Comparison of ENCODE assay signal across 8 cellular contexts in genomic region chr2:111425789-111426201, GRCh38.
DNase-seq lines count a peak whose midpoint lies in the region; ATAC-seq, FAIRE-seq and TF ChIP-seq lines count a peak whose summit lies in the region.
"Not testable (repeated sequence)": the region's sequence is repeated elsewhere in the genome, so short reads cannot be mapped to it uniquely, and the experiment has no call there.

No MANE protein-coding gene starts in this region.

- H3K9me3 Mint-ChIP-seq in CD4-positive, CD25-positive, alpha-beta regulatory T cell; T-cell; activated CD8-positive, alpha-beta T cell treated with anti-CD3 and anti-CD28 coated beads for 36 hours: not testable (repeated sequence)

- not testable (repeated sequence) for TF ChIP-seq EP300 in GM12878 (IDR thresholded peaks at IDR 0.05; ENCODE audit: borderline replicate concordance in 1 of 2, control insufficient read depth in 1 of 2, low read depth in 2 of 2, low read length in 2 of 2)

- DNase-seq in CD4-positive, CD25-positive, alpha-beta regulatory T cell = peak in 1 of 3 donors; percentile 42
- DNase-seq in T-cell; GM12878 (ENCODE audit: low read depth, low spot score): not testable (repeated sequence)
- DNase-seq in activated CD8-positive, alpha-beta T cell treated with anti-CD3 and anti-CD28 coated beads for 36 hours = peak; percentile 49
- peak; percentile 66 for DNase-seq in activated effector memory CD4-positive, alpha-beta T cell treated with anti-CD3 and anti-CD28 coated beads, Interleukin-2, amount 50 U/mL, for 16 hours
- peak; percentile 52 for DNase-seq in stimulated activated CD4-positive, alpha-beta T cell treated with anti-CD3 and anti-CD28 coated beads, Interleukin-4, amount 100 ng/mL, for 24 hours

- not testable (repeated sequence) for H4K20me1 ChIP-seq in GM12878 (ENCODE audit: control insufficient read depth, insufficient read depth)

- not testable (repeated sequence) for H3K9ac ChIP-seq in GM12878 (ENCODE audit: control insufficient read depth, insufficient read depth, low read length)

- H3K4me3 Mint-ChIP-seq in CD4-positive, CD25-positive, alpha-beta regulatory T cell = peak overlapping the region in 2 of 4 donors; percentile 27 to 32
- H3K4me3 Mint-ChIP-seq in T-cell; activated CD8-positive, alpha-beta T cell treated with anti-CD3 and anti-CD28 coated beads for 36 hours: not testable (repeated sequence)

- H3K27ac Mint-ChIP-seq in CD4-positive, CD25-positive, alpha-beta regulatory T cell = peak overlapping the region; percentile 26 to 90 (median 79)
- H3K27ac Mint-ChIP-seq in T-cell = peak overlapping the region; percentile 58 to 82
- H3K27ac Mint-ChIP-seq in activated CD8-positive, alpha-beta T cell treated with anti-CD3 and anti-CD28 coated beads for 36 hours = peak overlapping the region; percentile 27

- FAIRE-seq in GM12878 (lab: Jason Lieb, UNC) = not testable (repeated sequence)

- not testable (repeated sequence) for H3K79me2 ChIP-seq in GM12878 (ENCODE audit: control insufficient read depth, insufficient read depth, low read length)

- intact Hi-C loops in activated CD8-positive, alpha-beta T cell treated with anti-CD3 and anti-CD28 coated beads for 36 hours (cut with micrococcal nuclease); GM12878 (cut with micrococcal nuclease; ENCODE audit: unreplicated experiment): not testable (repeated sequence)

- WGBS in GM12878 (ENCODE audit: insufficient coverage, insufficient replicate concordance, low lambda C conversion rate, missing lambda C conversion rate) = 8% methylated on average over 4 of the region's 4 CpGs

- CTCF ChIA-PET in T-cell (lab: Charles Lee); activated CD8-positive, alpha-beta T cell treated with anti-CD3 and anti-CD28 coated beads for 36 hours (lab: Charles Lee); GM12878 (lab: Yijun Ruan, JAX): not testable (repeated sequence)

- not testable (repeated sequence) for H3K9me3 ChIP-seq in CD4-positive, CD25-positive, alpha-beta regulatory T cell (ENCODE audit: control insufficient read depth in 2 of 2, low read length in 2 of 2); GM12878 (replicated peaks; ENCODE audit: control insufficient read depth, insufficient read depth, low read length)

- RAD21 ChIA-PET in GM12878 (lab: Charles Lee; ENCODE audit: unreplicated experiment) = not testable (repeated sequence)

- not testable (repeated sequence) for H3K27me3 ChIP-seq in CD4-positive, CD25-positive, alpha-beta regulatory T cell (ENCODE audit: control insufficient read depth, insufficient read depth, low read length); GM12878 (replicated peaks in 1 of 2; ENCODE audit: control insufficient read depth in 2 of 2, insufficient read depth in 2 of 2, low read length in 1 of 2)

- POLR2A ChIA-PET in T-cell (lab: Charles Lee); activated CD8-positive, alpha-beta T cell treated with anti-CD3 and anti-CD28 coated beads for 36 hours (lab: Charles Lee); GM12878 (lab: Charles Lee): not testable (repeated sequence)

- TF ChIP-seq RAD21 in GM12878 (IDR thresholded peaks at IDR 0.05; ENCODE audit: insufficient read depth, low read depth, low read length) = not testable (repeated sequence)

- H3K4me1 ChIP-seq in CD4-positive, CD25-positive, alpha-beta regulatory T cell (ENCODE audit: control insufficient read depth, insufficient read depth, low read length, poor library complexity, severe bottlenecking) = peaks cover 15% of the 10 kb centered on the region
- not testable (repeated sequence) for H3K4me1 ChIP-seq in GM12878 (ENCODE audit: control insufficient read depth, insufficient read depth, low read length)

- BruUV-seq in GM12878 (replicated peaks; lab: Mats Ljungman, UMichigan) = not testable (repeated sequence)

- not testable (repeated sequence) for TF ChIP-seq CTCF in activated CD8-positive, alpha-beta T cell treated with anti-CD3 and anti-CD28 coated beads for 36 hours (IDR thresholded peaks at IDR 0.05); GM12878 (IDR thresholded peaks at IDR 0.05 in 2 of 3, conservative IDR thresholded peaks at IDR 0.05 in 1 of 3; ENCODE audit: control insufficient read depth in 2 of 3, extremely low read depth in 1 of 3, insufficient read depth in 1 of 3, low read depth in 3 of 3, low read length in 3 of 3)

- H3K4me3 ChIP-seq in CD4-positive, CD25-positive, alpha-beta regulatory T cell (ENCODE audit: low read depth, low read length) = peak overlapping the region; percentile 41
- H3K4me3 ChIP-seq in GM12878 = not testable (repeated sequence)

- in situ Hi-C loops in GM12878 (cut with MboI) = not testable (repeated sequence)

- not testable (repeated sequence) for H3K36me3 ChIP-seq in CD4-positive, CD25-positive, alpha-beta regulatory T cell (ENCODE audit: control insufficient read depth, insufficient read depth, low read length); GM12878 (ENCODE audit: control insufficient read depth in 2 of 2, insufficient read depth in 2 of 2, low read length in 1 of 2)

- peaks cover 0 to 30% (median 2%) of the 10 kb centered on the region in 4 donors for H3K4me1 Mint-ChIP-seq in CD4-positive, CD25-positive, alpha-beta regulatory T cell
- H3K4me1 Mint-ChIP-seq in T-cell = peaks cover 0 to 31% (median 11%) of the 10 kb centered on the region in 3 donors
- peaks cover 26% of the 10 kb centered on the region for H3K4me1 Mint-ChIP-seq in activated CD8-positive, alpha-beta T cell treated with anti-CD3 and anti-CD28 coated beads for 36 hours (ENCODE audit: low read depth)

- SMC1A ChIA-PET in GM12878 (lab: Charles Lee; ENCODE audit: uncharacterized antibody, unreplicated experiment) = not testable (repeated sequence)

- peak in 1 of 2 donors; percentile 4 for ATAC-seq in CD4-positive, CD25-positive, alpha-beta regulatory T cell (ENCODE audit: low read depth in 2 of 2)
- ATAC-seq in GM19395 (IDR thresholded peaks at IDR 0.05; ENCODE audit: unreplicated experiment) = peak; percentile 47
- peak; percentile 37 for ATAC-seq in HG02798 (IDR thresholded peaks at IDR 0.05; ENCODE audit: poor library complexity, unreplicated experiment)
- ATAC-seq in T-cell (replicated peaks in 1 of 4) = not testable (repeated sequence)
- peak; percentile 65 for ATAC-seq in activated CD8-positive, alpha-beta T cell treated with anti-CD3 and anti-CD28 coated beads for 36 hours
- peak; percentile 52 for ATAC-seq in GM12878

- H2AFZ ChIP-seq in GM12878 (ENCODE audit: control insufficient read depth, low read depth, low read length) = not testable (repeated sequence)

- H3K36me3 Mint-ChIP-seq in CD4-positive, CD25-positive, alpha-beta regulatory T cell; T-cell; activated CD8-positive, alpha-beta T cell treated with anti-CD3 and anti-CD28 coated beads for 36 hours (ENCODE audit: low read depth): not testable (repeated sequence)

- not testable (repeated sequence) for H3K27me3 Mint-ChIP-seq in CD4-positive, CD25-positive, alpha-beta regulatory T cell; T-cell; activated CD8-positive, alpha-beta T cell treated with anti-CD3 and anti-CD28 coated beads for 36 hours

- TF ChIP-seq POLR2A in GM12878 (IDR thresholded peaks at IDR 0.05; ENCODE audit: low read depth, low read length) = not testable (repeated sequence)

- not testable (repeated sequence) for H3K4me2 ChIP-seq in GM12878 (ENCODE audit: control insufficient read depth, insufficient read depth)

- peak overlapping the region; percentile 76 for H3K27ac ChIP-seq in CD4-positive, CD25-positive, alpha-beta regulatory T cell (ENCODE audit: insufficient read depth, low read length, poor library complexity, severe bottlenecking)
- not testable (repeated sequence) for H3K27ac ChIP-seq in GM12878 (ENCODE audit: control insufficient read depth, insufficient read depth)

TF ChIP-seq in GM12878, 131 proteins besides CTCF, POLR2A, EP300 and RAD21:
- 0 out of 2 replicates have a peak, but pooled peaks have one; percentile 20 for TF ChIP-seq CREM (IDR thresholded peaks at IDR 0.05; ENCODE audit: low read depth)
- TF ChIP-seq GABPA (IDR thresholded peaks at IDR 0.05; ENCODE audit: low read depth) = 0 out of 2 replicates have a peak, but pooled peaks have one; percentile 17
- TF ChIP-seq JUNB (IDR thresholded peaks at IDR 0.05) = peak; percentile 79
- TF ChIP-seq PAX5 (IDR thresholded peaks at IDR 0.05; ENCODE audit: borderline replicate concordance, low read depth, low read length) = 0 out of 2 replicates have a peak, but pooled peaks have one; percentile 17
- TF ChIP-seq RUNX3 (IDR thresholded peaks at IDR 0.05; ENCODE audit: low read length) = peak; percentile 46; the same call in 1 of the 2 replicates
- TF ChIP-seq MEF2A (IDR thresholded peaks at IDR 0.05; ENCODE audit: insufficient read depth, low read depth, low read length) = 0 out of 2 replicates have a peak, but pooled peaks have one; percentile 33
- TF ChIP-seq FOXM1 (IDR thresholded peaks at IDR 0.05; ENCODE audit: low read depth, low read length) = 0 out of 2 replicates have a peak, but pooled peaks have one; percentile 24

Comparison
In these comparisons a context has a peak if more than half of its experiments do, and no peak if none do; other contexts are left out.
1. H3K27ac Mint-ChIP-seq: peak in every context shown above with its lines; median percentile 79 in CD4-positive, CD25-positive, alpha-beta regulatory T cell; 70 in T-cell; 27 in activated CD8-positive, alpha-beta T cell treated with anti-CD3 and anti-CD28 coated beads for 36 hours.